In genomic region chr12:12715128-12715458, GRCh38 we compare ENCODE assay signal across 8 cellular contexts.
A peak's percentile ranks its signal among the peaks of the same experiment; 100 is the strongest.
DNase-seq lines count a peak whose midpoint lies in the region; ATAC-seq and TF ChIP-seq lines count a peak whose summit lies in the region.

No MANE protein-coding gene starts in this region.

- TF ChIP-seq CTCF in coronary artery (IDR thresholded peaks at IDR 0.05) (no peak), neutrophil (IDR thresholded peaks at IDR 0.05) (no peak)

- DNase-seq in coronary artery (ENCODE audit: low spot score): no peak
- no peak for DNase-seq in stimulated activated CD4-positive, alpha-beta T cell treated with anti-CD3 and anti-CD28 coated beads, Interleukin-4, amount 100 ng/mL, for 24 hours
- no peak for DNase-seq in midbrain (lab: John Stamatoyannopoulos, UW)

- peak overlapping the region; percentile 76 to 99 (median 90); a peak in 18 of 20 replicates for H3K4me3 ChIP-seq in BLaER1 treated with 17β-estradiol and CSF1 and Interleukin-3, amounts not matched to agents 10 nM and 100 nM
- H3K4me3 ChIP-seq in coronary artery (no peak overlapping the region), neutrophil (ENCODE audit: low read depth in 1 of 2, low read length in 1 of 2) (peak overlapping the region; percentile 91)

- ATAC-seq in HG02678 (IDR thresholded peaks at IDR 0.05; ENCODE audit: unreplicated experiment) (no peak), GM18867 (IDR thresholded peaks at IDR 0.05; ENCODE audit: unreplicated experiment) (no peak)

- peaks cover 30 to 49% (median 44%) of the 10 kb centered on the region in 10 experiments for H3K4me1 ChIP-seq in BLaER1 treated with 17β-estradiol and CSF1 and Interleukin-3, amounts not matched to agents 10 nM and 100 nM
- H3K4me1 ChIP-seq in neutrophil (ENCODE audit: control insufficient read depth in 1 of 2, insufficient read depth in 1 of 2, low read depth in 1 of 2, low read length in 1 of 2): peaks cover 35 to 38% of the 10 kb centered on the region in 2 experiments

- H3K9me3 ChIP-seq in BLaER1 treated with 17β-estradiol and CSF1 and Interleukin-3, amounts not matched to agents 10 nM and 100 nM (replicated peaks in 1 of 11): no peaks in the 10 kb centered on the region
- no peaks in the 10 kb centered on the region for H3K9me3 ChIP-seq in KOPT-K1 (ENCODE audit: insufficient read depth, low read length, poor library complexity, severe bottlenecking)
- no peaks in the 10 kb centered on the region for H3K9me3 ChIP-seq in neutrophil

- H4K20me1 ChIP-seq in BLaER1 treated with 17β-estradiol and CSF1 and Interleukin-3, amounts not matched to agents 10 nM and 100 nM: peaks cover 9 to 26% (median 23%) of the 10 kb centered on the region in 11 experiments; a peak in 13 of 22 replicates

- no peaks in the 10 kb centered on the region for H3K27me3 ChIP-seq in BLaER1 treated with 17β-estradiol and CSF1 and Interleukin-3, amounts not matched to agents 10 nM and 100 nM
- no peaks in the 10 kb centered on the region for H3K27me3 ChIP-seq in neutrophil

- peak overlapping the region; percentile 91 to 100 (median 99); a peak in 21 of 22 replicates for H3K27ac ChIP-seq in BLaER1 treated with 17β-estradiol and CSF1 and Interleukin-3, amounts not matched to agents 10 nM and 100 nM
- H3K27ac ChIP-seq in KOPT-K1 (ENCODE audit: low read depth, low read length, poor library complexity, severe bottlenecking) (peak overlapping the region; percentile 94), coronary artery (peak overlapping the region; percentile 38 to 97), neutrophil (peak overlapping the region; percentile 95)

- peaks cover 13 to 20% (median 16%) of the 10 kb centered on the region in 11 experiments; a peak in 18 of 22 replicates for H3K36me3 ChIP-seq in BLaER1 treated with 17β-estradiol and CSF1 and Interleukin-3, amounts not matched to agents 10 nM and 100 nM
- H3K36me3 ChIP-seq in KOPT-K1 (ENCODE audit: insufficient read depth, low read length): peaks cover 14% of the 10 kb centered on the region
- H3K36me3 ChIP-seq in neutrophil: peaks cover 12% of the 10 kb centered on the region

- H3K9ac ChIP-seq in BLaER1 treated with 17β-estradiol and CSF1 and Interleukin-3, amounts not matched to agents 10 nM and 100 nM: peak overlapping the region; percentile 92 to 99 (median 97); a peak in 20 of 22 replicates

- peak overlapping the region; percentile 91 to 100 (median 96) for H3K4me2 ChIP-seq in BLaER1 treated with 17β-estradiol and CSF1 and Interleukin-3, amounts not matched to agents 10 nM and 100 nM
